ENCODE assay signal across 19 cellular contexts in genomic region chr3:45244356-45244755, GRCh38. TPM values are rescaled to one million over a fixed set of nuclear protein-coding genes. Genes with fewer than 3 reads are reported as not detected.
DNase-seq lines count a peak whose midpoint lies in the region; TF ChIP-seq lines count a peak whose summit lies in the region.
"Had no signal": no experiment of that assay in that cellular context is flagged by ENCODE, and none has a peak within 500 bp of the region (broad histone marks: within the 10 kb centered on the region; RNA-seq: fewer than 3 reads in every experiment).

No MANE protein-coding gene starts in this region.

- WGBS in H9 (ENCODE audit: extremely low coverage, insufficient read length, low lambda C conversion rate): no CpG with 5 or more reads among the region's 6 CpGs

- H3K9me3 ChIP-seq in H9 (ENCODE audit: control insufficient read depth, low read depth, low read length) (no peaks in the 10 kb centered on the region), osteoblast (ENCODE audit: low read depth, low read length) (no peaks in the 10 kb centered on the region)
- H3K9me3 ChIP-seq: Caco-2, SJCRH30 had no signal

- no peak overlapping the region for H2BK20ac ChIP-seq in H9 (ENCODE audit: low read depth, low read length, poor library complexity, severe bottlenecking)

- no peaks in the 10 kb centered on the region; a peak in 1 of 5 replicates for H3K9me3 Mint-ChIP-seq in H9
- no peaks in the 10 kb centered on the region for H3K9me3 Mint-ChIP-seq in activated CD4-positive, alpha-beta memory T cell treated with anti-CD3 and anti-CD28 coated beads for 36 hours

- H3K56ac ChIP-seq in H9 (ENCODE audit: insufficient read length, low read depth, low read length): no peak overlapping the region

- H3K27me3 ChIP-seq in H9 (ENCODE audit: insufficient read depth, low read length) (0 out of 2 replicates have a peak, but pooled peaks cover 2% of the 10 kb centered on the region), osteoblast (ENCODE audit: insufficient read depth, low read length) (peaks cover 5% of the 10 kb centered on the region)

- H3K4me1 Mint-ChIP-seq in H9: peaks cover 18 to 30% of the 10 kb centered on the region in 2 experiments
- H3K4me1 Mint-ChIP-seq in activated CD4-positive, alpha-beta memory T cell treated with anti-CD3 and anti-CD28 coated beads for 36 hours (ENCODE audit: low read depth): no peaks in the 10 kb centered on the region

- no peak overlapping the region for H4K91ac ChIP-seq in H9 (ENCODE audit: insufficient read length, low read depth, low read length)

- no peak overlapping the region for H3K27ac Mint-ChIP-seq in H9
- no peak overlapping the region for H3K27ac Mint-ChIP-seq in activated CD4-positive, alpha-beta memory T cell treated with anti-CD3 and anti-CD28 coated beads for 36 hours

- H4K8ac ChIP-seq in H9 (replicated peaks; ENCODE audit: insufficient read length, low read depth, low read length): no peak overlapping the region

- H3K23me2 ChIP-seq in H9 (ENCODE audit: insufficient read length, low read depth, low read length, poor library complexity, severe bottlenecking): no peaks in the 10 kb centered on the region

- H4K5ac ChIP-seq in H9 (ENCODE audit: insufficient read length, low read depth, low read length): no peak overlapping the region

- H3K9ac ChIP-seq in H9 (ENCODE audit: extremely low read depth, insufficient read length, low read length): no peak overlapping the region

- no peaks in the 10 kb centered on the region for H3K36me3 Mint-ChIP-seq in H9 (ENCODE audit: insufficient read depth in 1 of 3, low read depth in 3 of 3)
- no peaks in the 10 kb centered on the region for H3K36me3 Mint-ChIP-seq in activated CD4-positive, alpha-beta memory T cell treated with anti-CD3 and anti-CD28 coated beads for 36 hours

- no peak overlapping the region for H2BK120ac ChIP-seq in H9 (ENCODE audit: low read depth, low read length, poor library complexity, severe bottlenecking)

- H3T11ph ChIP-seq in H9 (ENCODE audit: low read length): no peak overlapping the region

- H3K27ac ChIP-seq in H9 (ENCODE audit: insufficient read length, low read depth, low read length) (no peak overlapping the region), osteoblast (ENCODE audit: low read depth, low read length) (no peak overlapping the region)
- H3K27ac ChIP-seq: HL-60, SJCRH30 had no signal

- intact Hi-C loops in activated CD4-positive, alpha-beta memory T cell treated with anti-CD3 and anti-CD28 coated beads for 36 hours (cut with micrococcal nuclease): no loop called here

- H3K18ac ChIP-seq in H9 (ENCODE audit: insufficient read length, low read depth, low read length): no peak overlapping the region

- peaks cover 1% of the 10 kb centered on the region; the same call in 1 of the 2 replicates for H3K27me3 Mint-ChIP-seq in H9 (ENCODE audit: low read depth)
- H3K27me3 Mint-ChIP-seq in activated CD4-positive, alpha-beta memory T cell treated with anti-CD3 and anti-CD28 coated beads for 36 hours: peaks cover 5% of the 10 kb centered on the region

- H2AK5ac ChIP-seq in H9 (ENCODE audit: insufficient read length, low read length): no peak overlapping the region

- TF ChIP-seq CTCF in H9 (conservative IDR thresholded peaks at IDR 0.05) (no peak), osteoblast (IDR thresholded peaks at IDR 0.05; ENCODE audit: extremely low read depth, low read depth, low read length) (peak; percentile 34)

- CTCF ChIA-PET in activated CD4-positive, alpha-beta memory T cell treated with anti-CD3 and anti-CD28 coated beads for 36 hours (lab: Charles Lee): no interaction called here

- no peak overlapping the region for H3K4me3 ChIP-seq in osteoblast (ENCODE audit: insufficient read depth, low read length)
- H3K4me3 ChIP-seq: SJCRH30 had no signal

- no peak overlapping the region for H2BK12ac ChIP-seq in H9 (ENCODE audit: insufficient read length, low read depth, low read length)

- POLR2A ChIA-PET in activated CD4-positive, alpha-beta memory T cell treated with anti-CD3 and anti-CD28 coated beads for 36 hours (lab: Charles Lee): no interaction called here

- H3K79me2 ChIP-seq in H9 (ENCODE audit: insufficient read depth, low read length) (no peaks in the 10 kb centered on the region), osteoblast (ENCODE audit: insufficient read depth, low read length) (no peaks in the 10 kb centered on the region)

- no peak overlapping the region for H2BK5ac ChIP-seq in H9 (ENCODE audit: insufficient read length, low read length)

- H3K4me2 ChIP-seq in H9 (ENCODE audit: insufficient read depth, insufficient read length, low read length) (no peak overlapping the region), osteoblast (ENCODE audit: insufficient read depth, low read length) (no peak overlapping the region)

- DNase-seq in Daoy (ENCODE audit: low read depth) (peak; percentile 6), H9 (peak; percentile 5), NCI-H69 (lab: John Stamatoyannopoulos, UW) (peak; percentile 3), osteoblast (ENCODE audit: insufficient read length, low spot score, missing footprints) (no peak), mesenteric fat pad (ENCODE audit: low spot score) (no peak)
- DNase-seq in activated CD4-positive, alpha-beta T cell treated with anti-CD3 and anti-CD28 coated beads, Interleukin-2, amount 50 U/mL, for 4 hours: no peak
- DNase-seq in activated CD4-positive, alpha-beta memory T cell treated with anti-CD3 and anti-CD28 coated beads for 36 hours: no peak
- DNase-seq: ACHN, Caco-2, H7, IMR-90, MM.1S, NCI-H1092, NCI-H1436 treated with DMSO at 0.1 percent for 48 hours, NCI-H2081, PC-3, SJCRH30, T-helper 17 cell had no signal

- no peak overlapping the region for H3K4ac ChIP-seq in H9 (ENCODE audit: low read depth, low read length)

- H3K36me3 ChIP-seq in osteoblast (ENCODE audit: insufficient read depth, low read length): no peaks in the 10 kb centered on the region
- H3K36me3 ChIP-seq: SJCRH30 had no signal

- H3K14ac ChIP-seq in H9 (ENCODE audit: insufficient read depth, low read length): no peak overlapping the region

- no peak overlapping the region for H2BK15ac ChIP-seq in H9 (ENCODE audit: low read depth, low read length)

- H3K4me3 Mint-ChIP-seq in H9: no peak overlapping the region
- no peak overlapping the region for H3K4me3 Mint-ChIP-seq in activated CD4-positive, alpha-beta memory T cell treated with anti-CD3 and anti-CD28 coated beads for 36 hours
- H3K4me3 Mint-ChIP-seq: T-helper 17 cell had no signal

- H3K79me1 ChIP-seq in H9 (ENCODE audit: insufficient read depth, low read depth, low read length, poor library complexity, severe bottlenecking): no peaks in the 10 kb centered on the region

- H3K4me1 ChIP-seq in H9 (ENCODE audit: insufficient read depth, low read length) (no peaks in the 10 kb centered on the region), osteoblast (ENCODE audit: insufficient read depth, low read length) (no peaks in the 10 kb centered on the region)
- H3K4me1 ChIP-seq: Caco-2, SJCRH30 had no signal

- H2AFZ ChIP-seq in H9 (ENCODE audit: low read length): no peak overlapping the region
- no peak overlapping the region for H2AFZ ChIP-seq in osteoblast (ENCODE audit: low read length)

- H3K23ac ChIP-seq in H9 (ENCODE audit: insufficient read length, low read depth, low read length): no peak overlapping the region

- H4K20me1 ChIP-seq in H9 (ENCODE audit: control insufficient read depth, insufficient read depth, insufficient read length): no peaks in the 10 kb centered on the region
- H4K20me1 ChIP-seq in osteoblast (ENCODE audit: insufficient read depth, low read length): no peaks in the 10 kb centered on the region

RNA-seq across cellular contexts. Expression of gene TMEM158, which starts 18.3 kb away (rescaled TPM):
- total RNA-seq in Daoy (2014; rRNA removed; shearing (Covaris generic)): 3.6 and 4.9 TPM in 2 replicates
- total RNA-seq in H9 (2021) (29.1 and 30.3 TPM in 2 replicates), osteoblast (4.7 and 9.0 TPM in 2 replicates), mesenteric fat pad (5.7 TPM)
- total RNA-seq in activated CD4-positive, alpha-beta memory T cell treated with anti-CD3 and anti-CD28 coated beads for 36 hours: not detected

Comparison
In these comparisons a context has a peak if more than half of its experiments do, and no peak if none do; other contexts are left out.
1. DNase-seq: peak in Daoy (single experiment), H9 (single experiment) and NCI-H69 (single experiment); none in osteoblast (single experiment), mesenteric fat pad (single experiment), activated CD4-positive, alpha-beta T cell treated with anti-CD3 and anti-CD28 coated beads, Interleukin-2, amount 50 U/mL, for 4 hours (0 of 2) and activated CD4-positive, alpha-beta memory T cell treated with anti-CD3 and anti-CD28 coated beads for 36 hours (single experiment).